ENCODE assay signal across 11 cellular contexts in genomic region chr2:171406044-171406443, GRCh38. TPM values are rescaled to one million over a fixed set of nuclear protein-coding genes. Genes with fewer than 3 reads are reported as not detected.
A peak's percentile ranks its signal among the peaks of the same experiment; 100 is the strongest.
DNase-seq lines count a peak whose midpoint lies in the region; ATAC-seq and TF ChIP-seq lines count a peak whose summit lies in the region.
"Had no signal": no experiment of that assay in that cellular context is flagged by ENCODE, and none has a peak within 500 bp of the region (broad histone marks: within the 10 kb centered on the region; RNA-seq: fewer than 3 reads in every experiment).

No MANE protein-coding gene starts in this region.

- intact Hi-C loops in transverse colon (cut with DNase I; ENCODE audit: low total_unique reads), result no loop called here

- ATAC-seq in GM19328 (IDR thresholded peaks at IDR 0.05; ENCODE audit: unreplicated experiment), result peak; percentile 43
- ATAC-seq in HG02678 (IDR thresholded peaks at IDR 0.05; ENCODE audit: unreplicated experiment), result peak; percentile 67
- ATAC-seq in HG03520 (IDR thresholded peaks at IDR 0.05; ENCODE audit: unreplicated experiment), result peak; percentile 52
- ATAC-seq: activated CD4-positive, CD25-positive, alpha-beta regulatory T cell treated with anti-CD3 and anti-CD28 coated beads, Interleukin-2, amount 50 U/mL, for 24 hours; natural killer cell treated with Interleukin-12 subunit alpha and Interleukin-12 subunit beta and Interleukin-15 and Interleukin-18, amount 100 ng/mL, for 72 hours had no signal

- TF ChIP-seq EP300 in transverse colon (IDR thresholded peaks at IDR 0.05; ENCODE audit: low read depth), result no peak

- no peak for TF ChIP-seq CTCF in transverse colon (IDR thresholded peaks at IDR 0.05)

- TF ChIP-seq POLR2A in transverse colon (IDR thresholded peaks at IDR 0.05), result no peak

- peaks cover 0 to 9% (median 0%) of the 10 kb centered on the region in 4 donors for H3K4me1 ChIP-seq in transverse colon

- in situ Hi-C loops in transverse colon (cut with MboI; ENCODE audit: low pct_ligation_motif_present in 1 of 4, low pct_unique_long_range_greater_than_20kb in 1 of 4, low sequenced_read_pairs in 3 of 4), result loop anchor here in 3 of 4 donors (25.0 kb wide), 2 partner anchors 244 to 444 kb away; partner anchors contain the start of gene TLK1 (in 3 of the 3)

- H3K4me3 ChIP-seq in transverse colon, result no peak overlapping the region
- H3K4me3 ChIP-seq: cardiac muscle cell had no signal

- 70% methylated on average over 1 of the region's 1 CpG; no CpG with 5 or more reads in 1 of the 2 donors for WGBS in transverse colon (ENCODE audit: low coverage in 1 of 2), 2 donors

- no peak overlapping the region for H3K27ac ChIP-seq in transverse colon
- H3K27ac ChIP-seq: cardiac muscle cell had no signal

- no peaks in the 10 kb centered on the region for H3K27me3 ChIP-seq in transverse colon
- H3K27me3 ChIP-seq: cardiac muscle cell had no signal

- H3K9me3 ChIP-seq in transverse colon, result no peaks in the 10 kb centered on the region

- DNase-seq in transverse colon (peak; percentile 19), NCI-H1694 (lab: John Stamatoyannopoulos, UW) (no peak), NCI-H2196 (lab: John Stamatoyannopoulos, UW; ENCODE audit: unreplicated experiment) (no peak)
- no peak for DNase-seq in stimulated activated CD4-positive, alpha-beta T cell treated with anti-CD3 and anti-CD28 coated beads, Interleukin-12 subunit alpha, Interleukin-12 subunit beta, amount 100 ng/mL, for 4 hours
- DNase-seq: activated gamma-delta T cell had no signal

- H3K36me3 ChIP-seq in transverse colon, result no peaks in the 10 kb centered on the region
- H3K36me3 ChIP-seq: cardiac muscle cell had no signal

RNA-seq across cellular contexts. Expression of gene METTL8, which starts 27.7 kb away (rescaled TPM):
- total RNA-seq in transverse colon, result 10 to 100 TPM in 3 of 4 donors, 1 to 10 TPM in 1; 6.7 to 64.5 (median 22.1) TPM

RNA-seq across cellular contexts. Expression of gene DCAF17, which starts 28.0 kb away (rescaled TPM):
- total RNA-seq in transverse colon, result 10 to 100 TPM in 3 of 4 donors, 1 to 10 TPM in 1; 6.2 to 24.7 (median 19.2) TPM
